In the genomic region with DNA sequence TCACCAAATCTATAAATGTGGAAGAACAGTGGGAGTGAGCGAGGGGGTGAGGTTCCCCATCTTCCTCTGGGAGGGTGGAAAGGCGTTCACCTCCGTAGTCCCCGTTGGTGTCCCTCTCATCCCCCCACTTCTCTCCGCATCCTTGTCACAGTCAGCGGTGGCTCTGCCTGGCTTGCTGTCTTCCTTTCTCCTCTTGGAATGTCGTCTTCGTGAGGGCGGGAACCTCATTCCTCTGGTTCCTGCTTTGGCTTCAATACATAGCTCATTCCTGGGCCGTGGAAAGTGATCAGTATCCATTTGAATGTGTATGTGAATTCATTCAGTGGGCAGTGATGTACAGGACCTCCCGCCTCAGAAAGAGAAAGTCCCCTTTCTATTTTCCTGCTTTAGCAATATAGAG, we compare ENCODE assay signal across 18 cellular contexts.
"Had no signal": no experiment of that assay in that cellular context is flagged by ENCODE, and none has a peak within 500 bp of the region (broad histone marks: within the 10 kb centered on the region; RNA-seq: fewer than 3 reads in every experiment).

No MANE protein-coding gene starts in this region.

- DNase-seq: activated naive CD4-positive, alpha-beta T cell treated with anti-CD3 and anti-CD28 coated beads for 36 hours; activated naive CD8-positive, alpha-beta T cell treated with anti-CD3 and anti-CD28 coated beads, Interleukin-2, amount 50 U/mL, for 24 hours; dermis blood vessel endothelial cell; effector memory CD8-positive, alpha-beta T cell; esophagus squamous epithelium; islet precursor cell; lower lobe of right lung; nucleus accumbens; stimulated activated CD4-positive, alpha-beta T cell treated with anti-CD3 and anti-CD28 coated beads, Interleukin-4, amount 100 ng/mL, for 24 hours; stimulated activated naive CD4-positive, alpha-beta T cell; SW 1271; tibial artery had no signal

- ATAC-seq: activated CD4-positive, CD25-positive, alpha-beta regulatory T cell treated with anti-CD3 and anti-CD28 coated beads, Interleukin-2, amount 50 U/mL, for 24 hours; activated naive CD8-positive, alpha-beta T cell treated with anti-CD3 and anti-CD28 coated beads, Interleukin-2, amount 50 U/mL, for 24 hours; effector memory CD8-positive, alpha-beta T cell; natural killer cell treated with Interleukin-12 subunit alpha and Interleukin-12 subunit beta and Interleukin-15 and Interleukin-18, amount 100 ng/mL, for 72 hours; sciatic nerve had no signal

- H3K27me3 Mint-ChIP-seq: activated CD4-positive, alpha-beta memory T cell treated with anti-CD3 and anti-CD28 coated beads, Interleukin-2, amount 10 ng/mL, durations not matched to agents 7 days and 5 days; activated CD8-positive, alpha-beta memory T cell treated with anti-CD3 and anti-CD28 coated beads, Interleukin-2, amount 10 ng/mL, durations not matched to agents 7 days and 5 days; activated naive CD8-positive, alpha-beta T cell treated with anti-CD3 and anti-CD28 coated beads, Interleukin-2, amount 50 U/mL, for 24 hours; effector memory CD8-positive, alpha-beta T cell; natural killer cell treated with Interleukin-12 subunit alpha and Interleukin-12 subunit beta and Interleukin-15 and Interleukin-18, amount 100 ng/mL, for 72 hours had no signal

- H3K9me3 Mint-ChIP-seq: activated CD4-positive, alpha-beta memory T cell treated with anti-CD3 and anti-CD28 coated beads, Interleukin-2, amount 10 ng/mL, durations not matched to agents 7 days and 5 days; activated naive CD4-positive, alpha-beta T cell treated with anti-CD3 and anti-CD28 coated beads for 36 hours; activated naive CD8-positive, alpha-beta T cell treated with anti-CD3 and anti-CD28 coated beads, Interleukin-2, amount 50 U/mL, for 24 hours; effector memory CD8-positive, alpha-beta T cell; mesothelial cell of epicardium; natural killer cell treated with Interleukin-12 subunit alpha and Interleukin-12 subunit beta and Interleukin-15 and Interleukin-18, amount 100 ng/mL, for 72 hours had no signal

- H3K36me3 Mint-ChIP-seq: activated CD8-positive, alpha-beta memory T cell treated with anti-CD3 and anti-CD28 coated beads, Interleukin-2, amount 10 ng/mL, durations not matched to agents 7 days and 5 days; mesothelial cell of epicardium; natural killer cell treated with Interleukin-12 subunit alpha and Interleukin-12 subunit beta and Interleukin-15 and Interleukin-18, amount 100 ng/mL, for 72 hours had no signal

- H3K4me3 Mint-ChIP-seq: activated CD4-positive, alpha-beta memory T cell treated with anti-CD3 and anti-CD28 coated beads, Interleukin-2, amount 10 ng/mL, durations not matched to agents 7 days and 5 days; activated CD8-positive, alpha-beta memory T cell treated with anti-CD3 and anti-CD28 coated beads, Interleukin-2, amount 10 ng/mL, durations not matched to agents 7 days and 5 days; activated naive CD4-positive, alpha-beta T cell treated with anti-CD3 and anti-CD28 coated beads for 36 hours; activated naive CD8-positive, alpha-beta T cell treated with anti-CD3 and anti-CD28 coated beads, Interleukin-2, amount 50 U/mL, for 24 hours; effector memory CD8-positive, alpha-beta T cell; mesothelial cell of epicardium; natural killer cell treated with Interleukin-12 subunit alpha and Interleukin-12 subunit beta and Interleukin-15 and Interleukin-18, amount 100 ng/mL, for 72 hours had no signal

- H3K4me1 Mint-ChIP-seq: mesothelial cell of epicardium had no signal

- H3K27ac Mint-ChIP-seq: activated CD4-positive, alpha-beta memory T cell treated with anti-CD3 and anti-CD28 coated beads, Interleukin-2, amount 10 ng/mL, durations not matched to agents 7 days and 5 days; activated CD8-positive, alpha-beta memory T cell treated with anti-CD3 and anti-CD28 coated beads, Interleukin-2, amount 10 ng/mL, durations not matched to agents 7 days and 5 days; activated naive CD4-positive, alpha-beta T cell treated with anti-CD3 and anti-CD28 coated beads for 36 hours; activated naive CD8-positive, alpha-beta T cell treated with anti-CD3 and anti-CD28 coated beads, Interleukin-2, amount 50 U/mL, for 24 hours; mesothelial cell of epicardium had no signal
